Comparison of ENCODE assay signal across 1 cellular context in the genomic region with DNA sequence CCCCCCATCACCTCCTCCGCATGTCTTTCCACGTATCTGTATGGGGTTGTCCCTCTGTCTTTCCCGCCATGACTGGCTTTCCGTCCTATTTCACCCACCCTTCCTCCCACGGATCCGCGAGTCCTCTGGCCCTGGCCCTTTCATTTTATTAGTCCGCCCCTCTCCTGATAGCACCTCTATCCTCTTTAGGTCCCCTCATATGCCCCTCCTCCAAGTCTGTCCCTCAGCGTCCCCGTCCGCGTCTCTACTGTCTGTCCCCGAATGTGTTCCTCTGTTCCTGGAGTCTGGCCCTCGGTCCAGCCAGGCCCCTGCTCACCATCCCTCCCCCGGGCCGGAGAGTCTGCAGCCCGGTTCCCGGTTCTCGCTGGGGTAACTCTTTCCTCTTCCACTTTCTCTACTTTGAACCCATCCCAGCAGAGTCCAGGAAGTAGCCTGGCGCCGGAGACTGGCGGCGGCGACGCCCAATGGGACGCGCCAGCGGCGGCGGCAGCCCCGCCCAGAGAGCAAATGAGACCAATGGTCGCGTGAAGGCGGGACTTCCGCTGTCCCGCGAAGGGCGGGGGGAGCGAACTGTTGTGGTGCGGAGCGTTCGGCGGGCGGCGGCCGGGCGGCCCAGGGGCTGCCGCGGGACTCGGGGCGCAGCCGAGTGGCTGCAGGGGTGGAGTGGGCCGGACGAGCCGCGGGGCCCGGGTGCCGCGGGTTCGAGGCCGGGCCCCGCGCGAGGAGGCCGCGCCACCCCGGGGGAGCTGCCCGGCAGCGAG.
TF ChIP-seq lines count a peak whose summit lies in the region.

A gene with protein sequence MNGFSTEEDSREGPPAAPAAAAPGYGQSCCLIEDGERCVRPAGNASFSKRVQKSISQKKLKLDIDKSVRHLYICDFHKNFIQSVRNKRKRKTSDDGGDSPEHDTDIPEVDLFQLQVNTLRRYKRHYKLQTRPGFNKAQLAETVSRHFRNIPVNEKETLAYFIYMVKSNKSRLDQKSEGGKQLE (plus strand): TSS at position 576 of the 761 bp plus-strand sequence. CDS start 608 bp downstream, outside the sequence.

TF ChIP-seq in K562, 482 proteins besides CTCF, POLR2A, EP300 and RAD21 (continued from another document and continues in another):
- TF ChIP-seq POLR2H (tag; IDR thresholded peaks at IDR 0.05; ENCODE audit: low read depth) = no peak
- no peak for TF ChIP-seq STAT5B (CRISPR knock-in tag; IDR thresholded peaks at IDR 0.05)
- peak; percentile 97 for TF ChIP-seq FOS (IDR thresholded peaks at IDR 0.05; ENCODE audit: extremely low read depth, insufficient read length)
- no peak for TF ChIP-seq MAFG (tag; conservative IDR thresholded peaks at IDR 0.05)
- TF ChIP-seq NR2C2 (CRISPR knock-in tag; IDR thresholded peaks at IDR 0.05) = no peak
- TF ChIP-seq NR2C2 (tag; IDR thresholded peaks at IDR 0.05) = peak; percentile 71; the same call in 1 of the 2 replicates
- TF ChIP-seq SNIP1 (IDR thresholded peaks at IDR 0.05; ENCODE audit: low read depth) = no peak
- peak; percentile 72 for TF ChIP-seq PHF20 (IDR thresholded peaks at IDR 0.05; ENCODE audit: partially characterized antibody)
- TF ChIP-seq SPI1 (IDR thresholded peaks at IDR 0.05; ENCODE audit: borderline replicate concordance, low read depth, low read length) = peak; percentile 51; the same call in 1 of the 2 replicates
- TF ChIP-seq ZNF445 (CRISPR knock-in tag; IDR thresholded peaks at IDR 0.05; ENCODE audit: low read depth) = no peak
- peak; percentile 92 for TF ChIP-seq MBD2 (IDR thresholded peaks at IDR 0.05; ENCODE audit: borderline replicate concordance, low read depth)
- TF ChIP-seq NR4A1 (CRISPR knock-in tag; IDR thresholded peaks at IDR 0.05) = no peak
- no peak for TF ChIP-seq NR4A1 (tag; IDR thresholded peaks at IDR 0.05)
- TF ChIP-seq GABPB1 (CRISPR knock-in tag; IDR thresholded peaks at IDR 0.05) = peak; percentile 95
- TF ChIP-seq SMAD4 (CRISPR knock-in tag; conservative IDR thresholded peaks at IDR 0.05) = no peak
- peak; percentile 25; the same call in 1 of the 2 replicates for TF ChIP-seq ARID2 (IDR thresholded peaks at IDR 0.05)
- 0 out of 2 replicates have a peak, but pooled peaks have one; percentile 29 for TF ChIP-seq EHMT2 (IDR thresholded peaks at IDR 0.05)
- peak; percentile 94 for TF ChIP-seq SP1 (CRISPR knock-in tag; IDR thresholded peaks at IDR 0.05)
- TF ChIP-seq CBX1 (IDR thresholded peaks at IDR 0.05; ENCODE audit: low read depth) = no peak
- TF ChIP-seq IRF9 (tag; IDR thresholded peaks at IDR 0.05) = no peak
- peak; percentile 13 to 36; a peak in 2 of 4 replicates for TF ChIP-seq NRF1 (conservative IDR thresholded peaks at IDR 0.05 in 1 of 2, IDR thresholded peaks at IDR 0.05 in 1 of 2)
- peak; percentile 56 for TF ChIP-seq KDM5B (IDR thresholded peaks at IDR 0.05; ENCODE audit: insufficient replicate concordance, low read depth, low read length)
- TF ChIP-seq, protein P1, sequence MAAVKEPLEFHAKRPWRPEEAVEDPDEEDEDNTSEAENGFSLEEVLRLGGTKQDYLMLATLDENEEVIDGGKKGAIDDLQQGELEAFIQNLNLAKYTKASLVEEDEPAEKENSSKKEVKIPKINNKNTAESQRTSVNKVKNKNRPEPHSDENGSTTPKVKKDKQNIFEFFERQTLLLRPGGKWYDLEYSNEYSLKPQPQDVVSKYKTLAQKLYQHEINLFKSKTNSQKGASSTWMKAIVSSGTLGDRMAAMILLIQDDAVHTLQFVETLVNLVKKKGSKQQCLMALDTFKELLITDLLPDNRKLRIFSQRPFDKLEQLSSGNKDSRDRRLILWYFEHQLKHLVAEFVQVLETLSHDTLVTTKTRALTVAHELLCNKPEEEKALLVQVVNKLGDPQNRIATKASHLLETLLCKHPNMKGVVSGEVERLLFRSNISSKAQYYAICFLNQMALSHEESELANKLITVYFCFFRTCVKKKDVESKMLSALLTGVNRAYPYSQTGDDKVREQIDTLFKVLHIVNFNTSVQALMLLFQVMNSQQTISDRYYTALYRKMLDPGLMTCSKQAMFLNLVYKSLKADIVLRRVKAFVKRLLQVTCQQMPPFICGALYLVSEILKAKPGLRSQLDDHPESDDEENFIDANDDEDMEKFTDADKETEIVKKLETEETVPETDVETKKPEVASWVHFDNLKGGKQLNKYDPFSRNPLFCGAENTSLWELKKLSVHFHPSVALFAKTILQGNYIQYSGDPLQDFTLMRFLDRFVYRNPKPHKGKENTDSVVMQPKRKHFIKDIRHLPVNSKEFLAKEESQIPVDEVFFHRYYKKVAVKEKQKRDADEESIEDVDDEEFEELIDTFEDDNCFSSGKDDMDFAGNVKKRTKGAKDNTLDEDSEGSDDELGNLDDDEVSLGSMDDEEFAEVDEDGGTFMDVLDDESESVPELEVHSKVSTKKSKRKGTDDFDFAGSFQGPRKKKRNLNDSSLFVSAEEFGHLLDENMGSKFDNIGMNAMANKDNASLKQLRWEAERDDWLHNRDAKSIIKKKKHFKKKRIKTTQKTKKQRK (IDR thresholded peaks at IDR 0.05; ENCODE audit: borderline replicate concordance, low read depth, low read length) = peak; percentile 81
- peak; percentile 91 for TF ChIP-seq NFYB (IDR thresholded peaks at IDR 0.05; ENCODE audit: extremely low read depth, insufficient read length)
- TF ChIP-seq ATF1 (CRISPR knock-in tag; IDR thresholded peaks at IDR 0.05) = no peak
- TF ChIP-seq ATF1 (tag; IDR thresholded peaks at IDR 0.05) = 0 out of 2 replicates have a peak, but pooled peaks have one; percentile 14
- TF ChIP-seq C11orf30 (IDR thresholded peaks at IDR 0.05; ENCODE audit: low read depth) = peak; percentile 16; the same call in 1 of the 2 replicates
- no peak; the same call in 1 of the 2 replicates for TF ChIP-seq ZFX (CRISPR knock-in tag; IDR thresholded peaks at IDR 0.05)
- TF ChIP-seq, protein P2, sequence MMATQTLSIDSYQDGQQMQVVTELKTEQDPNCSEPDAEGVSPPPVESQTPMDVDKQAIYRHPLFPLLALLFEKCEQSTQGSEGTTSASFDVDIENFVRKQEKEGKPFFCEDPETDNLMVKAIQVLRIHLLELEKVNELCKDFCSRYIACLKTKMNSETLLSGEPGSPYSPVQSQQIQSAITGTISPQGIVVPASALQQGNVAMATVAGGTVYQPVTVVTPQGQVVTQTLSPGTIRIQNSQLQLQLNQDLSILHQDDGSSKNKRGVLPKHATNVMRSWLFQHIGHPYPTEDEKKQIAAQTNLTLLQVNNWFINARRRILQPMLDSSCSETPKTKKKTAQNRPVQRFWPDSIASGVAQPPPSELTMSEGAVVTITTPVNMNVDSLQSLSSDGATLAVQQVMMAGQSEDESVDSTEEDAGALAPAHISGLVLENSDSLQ (IDR thresholded peaks at IDR 0.05) = peak; percentile 100
- TF ChIP-seq STAG1 (CRISPR knock-in tag; IDR thresholded peaks at IDR 0.05; ENCODE audit: borderline replicate concordance) = no peak
- TF ChIP-seq HDAC2 (IDR thresholded peaks at IDR 0.05) = no peak; the same call in 1 of the 2 replicates
- TF ChIP-seq ZSCAN29 (IDR thresholded peaks at IDR 0.05) = peak; percentile 83
- TF ChIP-seq HDAC1 (IDR thresholded peaks at IDR 0.05) = peak in 1 of 2 experiments; percentile 76; a peak in 2 of 4 replicates
- TF ChIP-seq MAZ (CRISPR knock-in tag; conservative IDR thresholded peaks at IDR 0.05 in 1 of 2, IDR thresholded peaks at IDR 0.05 in 1 of 2) = peak; percentile 90 to 93
- no peak for TF ChIP-seq REST (CRISPR knock-in tag; IDR thresholded peaks at IDR 0.05; ENCODE audit: low read depth)
- TF ChIP-seq FOXJ2 (tag; IDR thresholded peaks at IDR 0.05) = no peak
- no peak for TF ChIP-seq HDAC8 (tag; IDR thresholded peaks at IDR 0.05)
- peak; percentile 62 for TF ChIP-seq RBBP5 (IDR thresholded peaks at IDR 0.05; ENCODE audit: borderline replicate concordance, insufficient read depth, low read length, poor library complexity, severe bottlenecking)
- TF ChIP-seq ASH1L (IDR thresholded peaks at IDR 0.05; ENCODE audit: borderline replicate concordance, low read depth, partially characterized antibody) = peak; percentile 90
- TF ChIP-seq MXD1 (CRISPR knock-in tag; IDR thresholded peaks at IDR 0.05; ENCODE audit: borderline replicate concordance, poor library complexity, severe bottlenecking) = no peak
- TF ChIP-seq HCFC1 (IDR thresholded peaks at IDR 0.05; ENCODE audit: low read depth, low read length) = no peak; the same call in 1 of the 2 replicates
- 0 out of 2 replicates have a peak, but pooled peaks have one; percentile 40 for TF ChIP-seq ATF7 (IDR thresholded peaks at IDR 0.05)
- TF ChIP-seq ELF2 (CRISPR knock-in tag; IDR thresholded peaks at IDR 0.05) = peak; percentile 84
- peak; percentile 48 for TF ChIP-seq TAF1 (IDR thresholded peaks at IDR 0.05; ENCODE audit: control insufficient read depth, extremely low read depth, insufficient read depth, low read length, severe bottlenecking)
- no peak for TF ChIP-seq ZSCAN32 (CRISPR knock-in tag; IDR thresholded peaks at IDR 0.05)
- peak; percentile 75 for TF ChIP-seq CCNT2 (IDR thresholded peaks at IDR 0.05; ENCODE audit: borderline replicate concordance, extremely low read depth, insufficient read length, low read depth, low read length)
- TF ChIP-seq TAF7 (tag; IDR thresholded peaks at IDR 0.05) = peak; percentile 69
- TF ChIP-seq SUPT5H (IDR thresholded peaks at IDR 0.05) = peak; percentile 85
- 0 out of 2 replicates have a peak, but pooled peaks have one; percentile 36 for TF ChIP-seq NFRKB (IDR thresholded peaks at IDR 0.05; ENCODE audit: low read depth)
- TF ChIP-seq RCOR1 (IDR thresholded peaks at IDR 0.05; ENCODE audit: borderline replicate concordance in 1 of 2, low read depth in 2 of 2, low read length in 2 of 2) = 0 out of 4 replicates have a peak, but pooled peaks of 1 of the 2 experiments have one; percentile 13
- TF ChIP-seq KLF10 (CRISPR knock-in tag; IDR thresholded peaks at IDR 0.05) = no peak
- TF ChIP-seq, protein P3, sequence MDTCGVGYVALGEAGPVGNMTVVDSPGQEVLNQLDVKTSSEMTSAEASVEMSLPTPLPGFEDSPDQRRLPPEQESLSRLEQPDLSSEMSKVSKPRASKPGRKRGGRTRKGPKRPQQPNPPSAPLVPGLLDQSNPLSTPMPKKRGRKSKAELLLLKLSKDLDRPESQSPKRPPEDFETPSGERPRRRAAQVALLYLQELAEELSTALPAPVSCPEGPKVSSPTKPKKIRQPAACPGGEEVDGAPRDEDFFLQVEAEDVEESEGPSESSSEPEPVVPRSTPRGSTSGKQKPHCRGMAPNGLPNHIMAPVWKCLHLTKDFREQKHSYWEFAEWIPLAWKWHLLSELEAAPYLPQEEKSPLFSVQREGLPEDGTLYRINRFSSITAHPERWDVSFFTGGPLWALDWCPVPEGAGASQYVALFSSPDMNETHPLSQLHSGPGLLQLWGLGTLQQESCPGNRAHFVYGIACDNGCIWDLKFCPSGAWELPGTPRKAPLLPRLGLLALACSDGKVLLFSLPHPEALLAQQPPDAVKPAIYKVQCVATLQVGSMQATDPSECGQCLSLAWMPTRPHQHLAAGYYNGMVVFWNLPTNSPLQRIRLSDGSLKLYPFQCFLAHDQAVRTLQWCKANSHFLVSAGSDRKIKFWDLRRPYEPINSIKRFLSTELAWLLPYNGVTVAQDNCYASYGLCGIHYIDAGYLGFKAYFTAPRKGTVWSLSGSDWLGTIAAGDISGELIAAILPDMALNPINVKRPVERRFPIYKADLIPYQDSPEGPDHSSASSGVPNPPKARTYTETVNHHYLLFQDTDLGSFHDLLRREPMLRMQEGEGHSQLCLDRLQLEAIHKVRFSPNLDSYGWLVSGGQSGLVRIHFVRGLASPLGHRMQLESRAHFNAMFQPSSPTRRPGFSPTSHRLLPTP (IDR thresholded peaks at IDR 0.05; ENCODE audit: borderline replicate concordance, extremely low read depth, insufficient read length) = peak; percentile 33
- peak; percentile 45 for TF ChIP-seq CREM (IDR thresholded peaks at IDR 0.05; ENCODE audit: low read depth)
- no peak for TF ChIP-seq ETS1 (conservative IDR thresholded peaks at IDR 0.05; ENCODE audit: control insufficient read depth, low read depth, low read length)
- no peak for TF ChIP-seq SAFB2 (IDR thresholded peaks at IDR 0.05; ENCODE audit: borderline replicate concordance, low read depth, low read length, severe bottlenecking)
